20 cellular contexts compared by ENCODE assay signal in genomic region chr13:73481265-73481664, GRCh38.
"Had no signal": no experiment of that assay in that cellular context is flagged by ENCODE, and none has a peak within 500 bp of the region (broad histone marks: within the 10 kb centered on the region; RNA-seq: fewer than 3 reads in every experiment).

No MANE protein-coding gene starts in this region.

- DNase-seq: IMR-90, Karpas-422, KG1, MG63, NCI-H187, NCI-H2029, NCI-H2081 treated with DMSO at 0.1 percent for 48 hours, NCI-H2171, NCI-H226, NCI-H446, NCI-H510A, NCI-H524 treated with DMSO at 0.1 percent for 48 hours, NCI-H774, Right ventricle myocardium superior, RPMI8226, SIG-M5 had no signal

- H3K4me3 ChIP-seq: MG63, SJSA1, SK-N-MC had no signal

- FAIRE-seq: HepG2, RCC 7860 had no signal

- ATAC-seq: HepG2 had no signal

- H3K4me1 ChIP-seq: SJSA1 had no signal

- H3K36me3 ChIP-seq: MG63, SJSA1 had no signal

- H3K9me3 ChIP-seq: MG63, SJSA1 had no signal

- H3K27me3 ChIP-seq: MG63, SJSA1 had no signal

- H3K27ac ChIP-seq: SJSA1, SK-N-MC had no signal
